ENCODE assay signal across 11 cellular contexts in the genomic region with DNA sequence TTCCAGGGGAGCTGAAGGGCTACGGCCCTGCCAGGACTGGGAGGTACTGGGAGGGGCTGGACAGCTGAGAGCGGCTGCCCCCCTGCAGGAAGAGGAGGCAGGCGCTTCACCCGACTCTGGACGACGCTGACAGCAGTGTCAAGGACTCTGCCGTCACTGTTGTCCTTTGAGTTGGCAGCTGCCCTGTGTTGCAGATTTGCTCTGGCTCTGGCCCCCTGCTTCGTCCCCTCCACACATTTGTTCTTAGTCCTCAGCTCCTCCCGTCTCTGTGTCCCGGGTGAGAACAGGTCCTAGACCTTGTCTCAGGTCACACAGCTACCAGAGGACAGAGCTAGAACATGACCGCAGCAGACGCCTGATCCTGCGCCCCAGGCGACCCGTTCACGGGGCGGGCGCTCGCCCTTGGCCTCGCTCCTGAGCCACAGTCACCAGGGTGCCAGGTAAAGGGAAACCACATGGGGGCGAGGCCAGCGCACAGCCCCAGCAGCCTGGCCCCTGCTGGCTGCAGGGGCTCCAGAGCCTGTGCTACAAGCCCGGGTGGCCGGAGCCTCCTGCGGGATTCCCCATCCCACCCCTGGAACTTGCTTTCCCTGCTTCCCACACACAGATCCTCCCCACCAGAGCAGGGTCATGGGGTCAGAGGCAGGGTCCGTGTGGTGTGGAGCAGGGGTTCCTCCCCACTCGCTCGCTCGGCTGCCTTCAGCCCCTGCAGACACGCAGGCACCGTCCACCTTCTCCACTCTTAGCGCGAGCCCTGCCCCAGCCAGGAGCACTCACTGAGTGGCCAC. TPM values are rescaled to one million over a fixed set of nuclear protein-coding genes. Genes with fewer than 3 reads are reported as not detected.
DNase-seq lines count a peak whose midpoint lies in the region; ATAC-seq and TF ChIP-seq lines count a peak whose summit lies in the region.
"Had no signal": no experiment of that assay in that cellular context is flagged by ENCODE, and none has a peak within 500 bp of the region (broad histone marks: within the 10 kb centered on the region; RNA-seq: fewer than 3 reads in every experiment).

No MANE protein-coding gene starts in this region.

- no peaks in the 10 kb centered on the region for H3K36me3 Mint-ChIP-seq in activated T-cell treated with anti-CD3 and anti-CD28 coated beads, Interleukin-2, amount 50 U/mL, for 4 hours (ENCODE audit: insufficient read depth)
- H3K36me3 Mint-ChIP-seq in activated T-cell treated with anti-CD3 and anti-CD28 coated beads, Interleukin-2, amount 50 U/mL, for 24 hours (ENCODE audit: low read depth), result peaks cover 4% of the 10 kb centered on the region
- H3K36me3 Mint-ChIP-seq in brain, result no peaks in the 10 kb centered on the region

- TF ChIP-seq CTCF in brain (conservative IDR thresholded peaks at IDR 0.05) (no peak), lower lobe of right lung (IDR thresholded peaks at IDR 0.05) (no peak), upper lobe of left lung (IDR thresholded peaks at IDR 0.05) (no peak)

- no peaks in the 10 kb centered on the region for H3K9me3 ChIP-seq in lower lobe of right lung
- H3K9me3 ChIP-seq in upper lobe of left lung, result no peaks in the 10 kb centered on the region

- intact Hi-C loops in lower lobe of right lung (cut with DNase I), result no loop called here

- H3K4me3 Mint-ChIP-seq in activated T-cell treated with anti-CD3 and anti-CD28 coated beads, Interleukin-2, amount 50 U/mL, for 4 hours, result no peak overlapping the region
- H3K4me3 Mint-ChIP-seq in activated T-cell treated with anti-CD3 and anti-CD28 coated beads, Interleukin-2, amount 50 U/mL, for 24 hours, result no peak overlapping the region
- H3K4me3 Mint-ChIP-seq in brain, result peak overlapping the region in 2 of 5 experiments; percentile 44 to 56
- H3K4me3 Mint-ChIP-seq: activated CD4-positive, alpha-beta memory T cell treated with anti-CD3 and anti-CD28 coated beads, Interleukin-2, amount 10 ng/mL, durations not matched to agents 7 days and 5 days had no signal

- H3K9me3 Mint-ChIP-seq in activated T-cell treated with anti-CD3 and anti-CD28 coated beads, Interleukin-2, amount 50 U/mL, for 4 hours, result no peaks in the 10 kb centered on the region
- H3K9me3 Mint-ChIP-seq in activated T-cell treated with anti-CD3 and anti-CD28 coated beads, Interleukin-2, amount 50 U/mL, for 24 hours, result no peaks in the 10 kb centered on the region
- H3K9me3 Mint-ChIP-seq in brain, result no peaks in the 10 kb centered on the region
- H3K9me3 Mint-ChIP-seq: activated CD4-positive, alpha-beta memory T cell treated with anti-CD3 and anti-CD28 coated beads, Interleukin-2, amount 10 ng/mL, durations not matched to agents 7 days and 5 days had no signal

- no peak for TF ChIP-seq EP300 in upper lobe of left lung (IDR thresholded peaks at IDR 0.05)

- H3K27me3 ChIP-seq in lower lobe of right lung (ENCODE audit: low read depth), result no peaks in the 10 kb centered on the region
- H3K27me3 ChIP-seq in upper lobe of left lung, result no peaks in the 10 kb centered on the region

- H3K4me1 Mint-ChIP-seq in activated T-cell treated with anti-CD3 and anti-CD28 coated beads, Interleukin-2, amount 50 U/mL, for 4 hours (ENCODE audit: low read depth), result peaks cover 20% of the 10 kb centered on the region
- peaks cover 44% of the 10 kb centered on the region for H3K4me1 Mint-ChIP-seq in activated T-cell treated with anti-CD3 and anti-CD28 coated beads, Interleukin-2, amount 50 U/mL, for 24 hours (ENCODE audit: low read depth)
- peaks cover 67% of the 10 kb centered on the region for H3K4me1 Mint-ChIP-seq in brain

- 67 to 69% methylated on average over 18 to 33 of the region's 33 CpGs for WGBS in upper lobe of left lung, 2 donors

- H3K4me1 ChIP-seq in lower lobe of right lung (no peaks in the 10 kb centered on the region), upper lobe of left lung (no peaks in the 10 kb centered on the region)

- H3K36me3 ChIP-seq in lower lobe of right lung (no peaks in the 10 kb centered on the region), upper lobe of left lung (no peaks in the 10 kb centered on the region)

- DNase-seq in activated T-cell treated with anti-CD3 and anti-CD28 coated beads, Interleukin-2, amount 50 U/mL, for 4 hours, result no peak
- no peak for DNase-seq in activated T-cell treated with anti-CD3 and anti-CD28 coated beads, Interleukin-2, amount 50 U/mL, for 24 hours
- DNase-seq in lower lobe of right lung, result peak; percentile 41
- DNase-seq in upper lobe of left lung, result peak; percentile 11 to 76
- no peak for DNase-seq in NCI-H187 treated with DMSO at 0.1 percent for 48 hours (lab: John Stamatoyannopoulos, UW)
- DNase-seq in stimulated activated CD4-positive, alpha-beta T cell treated with anti-CD3 and anti-CD28 coated beads, Interleukin-4, amount 100 ng/mL, for 24 hours, result no peak
- DNase-seq in NCI-H1436 (lab: John Stamatoyannopoulos, UW), result no peak
- DNase-seq: activated CD4-positive, alpha-beta memory T cell treated with anti-CD3 and anti-CD28 coated beads, Interleukin-2, amount 10 ng/mL, durations not matched to agents 7 days and 5 days; Kasumi-1; stimulated activated naive CD4-positive, alpha-beta T cell treated with Interleukin-2 at 50 U/mL for 16 hours had no signal

- H3K27ac ChIP-seq in lower lobe of right lung, result no peak overlapping the region
- no peak overlapping the region for H3K27ac ChIP-seq in upper lobe of left lung

- no peak overlapping the region for H3K4me3 ChIP-seq in lower lobe of right lung
- H3K4me3 ChIP-seq in upper lobe of left lung, result no peak overlapping the region

- ATAC-seq in activated T-cell treated with anti-CD3 and anti-CD28 coated beads, Interleukin-2, amount 50 U/mL, for 4 hours, result peak; percentile 38 to 41
- ATAC-seq in lower lobe of right lung (no peak), upper lobe of left lung (ENCODE audit: low FRiP score in 2 of 2) (no peak)

- TF ChIP-seq POLR2A in upper lobe of left lung (IDR thresholded peaks at IDR 0.05), result no peak

- no peaks in the 10 kb centered on the region for H3K27me3 Mint-ChIP-seq in activated T-cell treated with anti-CD3 and anti-CD28 coated beads, Interleukin-2, amount 50 U/mL, for 4 hours (ENCODE audit: low read depth)
- H3K27me3 Mint-ChIP-seq in activated T-cell treated with anti-CD3 and anti-CD28 coated beads, Interleukin-2, amount 50 U/mL, for 24 hours, result no peaks in the 10 kb centered on the region
- H3K27me3 Mint-ChIP-seq in brain, result no peaks in the 10 kb centered on the region
- H3K27me3 Mint-ChIP-seq: activated CD4-positive, alpha-beta memory T cell treated with anti-CD3 and anti-CD28 coated beads, Interleukin-2, amount 10 ng/mL, durations not matched to agents 7 days and 5 days had no signal

- H3K27ac Mint-ChIP-seq in activated T-cell treated with anti-CD3 and anti-CD28 coated beads, Interleukin-2, amount 50 U/mL, for 24 hours, result no peak overlapping the region
- peak overlapping the region; percentile 85 to 95 (median 90) for H3K27ac Mint-ChIP-seq in brain
- H3K27ac Mint-ChIP-seq: activated CD4-positive, alpha-beta memory T cell treated with anti-CD3 and anti-CD28 coated beads, Interleukin-2, amount 10 ng/mL, durations not matched to agents 7 days and 5 days had no signal

RNA-seq across cellular contexts. Expression of gene NPHP4, which starts 10.7 kb away (rescaled TPM):
- 1 to 10 TPM; 7.0 to 9.3 (median 7.1) TPM for total RNA-seq in activated T-cell treated with anti-CD3 and anti-CD28 coated beads, Interleukin-2, amount 50 U/mL, for 4 hours
- polyA plus RNA-seq in brain (ENCODE audit: insufficient read depth, low read depth, low replicate concordance), result 10.4 TPM
- total RNA-seq in lower lobe of right lung (16.1 TPM), upper lobe of left lung (10 to 100 TPM; 13.5 to 45.1 (median 19.9) TPM)

RNA-seq across cellular contexts. Expression of gene KCNAB2, which starts 42.8 kb away (rescaled TPM):
- 100 to 1,000 TPM; 199 to 230 (median 202) TPM for total RNA-seq in activated T-cell treated with anti-CD3 and anti-CD28 coated beads, Interleukin-2, amount 50 U/mL, for 4 hours
- 91.0 TPM for polyA plus RNA-seq in brain (ENCODE audit: insufficient read depth, low read depth, low replicate concordance)
- total RNA-seq in lower lobe of right lung (119 TPM), upper lobe of left lung (100 to 1,000 TPM in 3 of 6 donors, 10 to 100 TPM in 3; 36.9 to 129 (median 97.8) TPM)

Comparison
In these comparisons a context has a peak if more than half of its experiments do, and no peak if none do; other contexts are left out.
1. ATAC-seq: peak in activated T-cell treated with anti-CD3 and anti-CD28 coated beads, Interleukin-2, amount 50 U/mL, for 4 hours (2 of 2); none in lower lobe of right lung (0 of 2) and upper lobe of left lung (0 of 2).
2. DNase-seq: peak in lower lobe of right lung (single experiment) and upper lobe of left lung (2 of 2); none in activated T-cell treated with anti-CD3 and anti-CD28 coated beads, Interleukin-2, amount 50 U/mL, for 4 hours (single experiment), activated T-cell treated with anti-CD3 and anti-CD28 coated beads, Interleukin-2, amount 50 U/mL, for 24 hours (single experiment), NCI-H187 treated with DMSO at 0.1 percent for 48 hours (single experiment), stimulated activated CD4-positive, alpha-beta T cell treated with anti-CD3 and anti-CD28 coated beads, Interleukin-4, amount 100 ng/mL, for 24 hours (single experiment) and NCI-H1436 (single experiment).